Comparison of ENCODE assay signal across 8 cellular contexts in the genomic region with DNA sequence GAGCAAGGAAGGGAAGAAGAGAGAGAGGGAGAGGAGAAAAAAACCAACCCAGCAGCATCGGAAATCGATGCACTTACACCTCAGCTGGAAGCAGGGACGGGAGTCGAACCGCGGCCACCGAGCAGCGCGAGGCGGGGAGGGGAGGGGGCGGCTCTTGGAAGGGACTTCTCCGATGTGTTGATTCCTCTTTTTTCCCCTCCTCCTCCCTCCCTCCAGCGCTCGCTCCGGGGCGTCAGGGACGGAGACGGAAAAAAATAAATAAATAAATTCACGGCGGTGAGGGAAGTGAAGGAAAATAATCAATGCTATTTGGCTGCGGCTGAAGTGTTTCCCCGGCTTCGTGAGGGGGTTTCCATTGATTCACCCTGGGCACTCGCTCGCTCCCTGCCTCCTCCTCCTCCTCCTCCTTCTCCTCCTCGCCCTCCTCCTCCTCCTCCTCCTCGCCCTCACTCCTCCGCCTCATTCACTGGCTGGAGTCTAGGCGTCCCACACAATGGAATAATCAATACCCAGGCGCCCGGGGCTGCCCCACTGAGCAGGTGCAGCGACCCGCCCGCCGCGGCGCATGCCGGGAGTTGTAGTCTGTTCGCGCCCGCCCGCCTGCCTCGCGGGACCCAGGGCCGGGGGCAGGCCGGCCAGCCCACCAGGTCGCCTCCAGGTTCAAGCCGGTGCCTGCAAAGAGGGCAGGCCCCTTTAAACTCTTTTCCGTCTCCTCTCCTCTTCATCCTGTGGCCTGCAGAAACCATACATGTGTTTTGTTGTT. TPM values are rescaled to one million over a fixed set of nuclear protein-coding genes. Genes with fewer than 3 reads are reported as not detected.
DNase-seq lines count a peak whose midpoint lies in the region; ATAC-seq lines count a peak whose summit lies in the region.

A gene (minus strand): TSS at position 500 of the 763 bp plus-strand sequence. CDS start 16,440 bp downstream, outside the sequence.

- DNase-seq in 8988T, result peak; percentile 89
- peak; percentile 90 for DNase-seq in NCI-H345 treated with DMSO at 0.1 percent for 48 hours (lab: John Stamatoyannopoulos, UW; ENCODE audit: unreplicated experiment)
- peak; percentile 79 for DNase-seq in activated CD4-positive, CD25-positive, alpha-beta regulatory T cell treated with anti-CD3 and anti-CD28 coated beads, Interleukin-2, amount 50 U/mL, for 72 hours
- peak; percentile 90 for DNase-seq in cerebellum (ENCODE audit: low spot score)
- peak; percentile 90 for DNase-seq in left lobe of liver (ENCODE audit: low spot score)
- peak; percentile 79 for DNase-seq in stimulated activated CD4-positive, alpha-beta T cell treated with anti-CD3 and anti-CD28 coated beads, Interleukin-1b, Interleukin-23, amount 100 ng/mL, for 48 hours

- ATAC-seq in GM18868 (IDR thresholded peaks at IDR 0.05; ENCODE audit: unreplicated experiment) (peak; percentile 62), HG03354 (IDR thresholded peaks at IDR 0.05; ENCODE audit: poor library complexity, severe bottlenecking, unreplicated experiment) (peak; percentile 56), left lobe of liver (peak; percentile 82)

RNA-seq across cellular contexts. Expression of the gene that starts here (rescaled TPM):
- total RNA-seq in cerebellum (4.2 TPM), left lobe of liver (0.81 TPM)

Comparison
In these comparisons a context has a peak if more than half of its experiments do, and no peak if none do; other contexts are left out.
1. Peak in every context shown above with its lines: DNase-seq and ATAC-seq.
2. Peak in DNase-seq and ATAC-seq in left lobe of liver; RNA of the gene not detected or under 1 TPM.